Comparison of ENCODE assay signal across 1 cellular context in genomic region chr19:4077011-4077382, GRCh38.
TF ChIP-seq lines count a peak whose summit lies in the region.

No MANE protein-coding gene starts in this region.

TF ChIP-seq in WTC11, 78 proteins besides CTCF, POLR2A, EP300 and RAD21 (continued from another document):
- TF ChIP-seq, protein P1, sequence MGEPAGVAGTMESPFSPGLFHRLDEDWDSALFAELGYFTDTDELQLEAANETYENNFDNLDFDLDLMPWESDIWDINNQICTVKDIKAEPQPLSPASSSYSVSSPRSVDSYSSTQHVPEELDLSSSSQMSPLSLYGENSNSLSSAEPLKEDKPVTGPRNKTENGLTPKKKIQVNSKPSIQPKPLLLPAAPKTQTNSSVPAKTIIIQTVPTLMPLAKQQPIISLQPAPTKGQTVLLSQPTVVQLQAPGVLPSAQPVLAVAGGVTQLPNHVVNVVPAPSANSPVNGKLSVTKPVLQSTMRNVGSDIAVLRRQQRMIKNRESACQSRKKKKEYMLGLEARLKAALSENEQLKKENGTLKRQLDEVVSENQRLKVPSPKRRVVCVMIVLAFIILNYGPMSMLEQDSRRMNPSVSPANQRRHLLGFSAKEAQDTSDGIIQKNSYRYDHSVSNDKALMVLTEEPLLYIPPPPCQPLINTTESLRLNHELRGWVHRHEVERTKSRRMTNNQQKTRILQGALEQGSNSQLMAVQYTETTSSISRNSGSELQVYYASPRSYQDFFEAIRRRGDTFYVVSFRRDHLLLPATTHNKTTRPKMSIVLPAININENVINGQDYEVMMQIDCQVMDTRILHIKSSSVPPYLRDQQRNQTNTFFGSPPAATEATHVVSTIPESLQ (CRISPR knock-in tag; IDR thresholded peaks at IDR 0.05) = no peak
- TF ChIP-seq JAZF1 (CRISPR knock-in tag; IDR thresholded peaks at IDR 0.05) = no peak
- no peak for TF ChIP-seq NR3C1 (CRISPR knock-in tag; conservative IDR thresholded peaks at IDR 0.05; ENCODE audit: low read depth)
- no peak for TF ChIP-seq ZNF138 (CRISPR knock-in tag; conservative IDR thresholded peaks at IDR 0.05)
- no peak for TF ChIP-seq NR1H2 (CRISPR knock-in tag; IDR thresholded peaks at IDR 0.05)
